ENCODE assay signal across 21 cellular contexts in the genomic region with DNA sequence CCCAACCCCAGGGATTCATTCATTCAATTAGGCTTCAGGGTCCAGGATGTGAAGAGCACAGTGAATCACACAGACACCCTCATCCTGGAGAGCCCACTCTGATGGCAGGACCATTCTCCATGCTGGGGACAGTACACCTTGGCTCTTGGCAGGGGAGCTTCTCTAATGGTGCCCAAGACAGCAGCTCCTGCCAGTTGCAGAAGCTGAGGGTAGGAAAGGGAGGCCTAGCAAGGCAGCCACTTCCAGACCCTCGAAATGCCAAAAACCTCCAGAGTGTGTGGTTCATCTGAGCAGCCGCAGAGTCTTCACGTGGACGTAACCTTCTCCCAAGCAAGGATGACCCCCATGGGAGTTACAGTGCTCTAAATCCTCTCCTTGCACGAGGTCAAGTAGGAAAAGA.
"Had no signal": no experiment of that assay in that cellular context is flagged by ENCODE, and none has a peak within 500 bp of the region (broad histone marks: within the 10 kb centered on the region; RNA-seq: fewer than 3 reads in every experiment).

No MANE protein-coding gene starts in this region.

- H3K4me3 ChIP-seq: gastrocnemius medialis, mucosa of descending colon, neural progenitor cell, psoas muscle, right lobe of liver, stomach had no signal

- FAIRE-seq: endometrium, keratinocyte had no signal

- H3K27ac ChIP-seq: gastrocnemius medialis, neural progenitor cell, parathyroid adenoma, psoas muscle, right lobe of liver, stomach had no signal

- H3K4me1 ChIP-seq: right lobe of liver had no signal

- DNase-seq: central memory CD4-positive, alpha-beta T cell; effector memory CD4-positive, alpha-beta T cell; gastrocnemius medialis; immature natural killer cell; nucleus accumbens; stimulated activated CD4-positive, alpha-beta T cell treated with anti-CD3 and anti-CD28 coated beads, Interleukin-2, amount 100 ng/mL, for 24 hours; stimulated activated CD4-positive, alpha-beta T cell treated with anti-CD3 and anti-CD28 coated beads, Interleukin-4, amount 100 ng/mL, for 4 hours; stimulated activated naive CD4-positive, alpha-beta T cell; stomach; substantia nigra; trophoblast cell had no signal

- H3K9me3 ChIP-seq: gastrocnemius medialis, mucosa of descending colon, psoas muscle, right lobe of liver, stomach had no signal

- ATAC-seq: esophagus mucosa; gastrocnemius medialis; left colon; mucosa of descending colon; naive thymus-derived CD8-positive, alpha-beta T cell; psoas muscle; right lobe of liver had no signal

- H3K36me3 ChIP-seq: gastrocnemius medialis, neural progenitor cell, right lobe of liver, stomach had no signal

- H3K27me3 ChIP-seq: gastrocnemius medialis, neural progenitor cell, right lobe of liver, stomach had no signal
